Comparison of ENCODE assay signal across 29 cellular contexts in the genomic region with DNA sequence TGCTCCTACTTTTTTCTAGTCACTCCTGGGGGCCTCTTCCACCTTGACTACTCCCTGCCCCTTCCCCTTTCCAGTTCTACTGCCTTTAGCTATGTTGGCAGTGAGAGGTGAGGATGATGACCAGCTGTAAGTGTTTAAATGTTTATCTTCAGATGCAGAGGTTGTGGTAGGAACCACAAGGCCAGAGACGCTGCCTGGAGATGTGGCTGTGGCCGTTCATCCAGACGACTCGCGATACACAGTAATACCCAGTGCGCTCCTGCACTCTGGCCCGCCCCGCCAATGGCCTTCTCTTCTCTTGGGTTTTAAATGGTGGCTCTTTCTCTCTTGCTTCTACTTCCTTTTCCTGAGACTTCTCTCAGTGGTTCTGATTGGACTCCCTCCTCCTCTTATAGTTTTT. TPM values are rescaled to one million over a fixed set of nuclear protein-coding genes. Genes with fewer than 3 reads are reported as not detected.
"Had no signal": no experiment of that assay in that cellular context is flagged by ENCODE, and none has a peak within 500 bp of the region (broad histone marks: within the 10 kb centered on the region; RNA-seq: fewer than 3 reads in every experiment).

No MANE protein-coding gene starts in this region.

- H3K27ac ChIP-seq: breast epithelium, heart left ventricle, ovary, right lobe of liver, thoracic aorta, upper lobe of left lung, vagina had no signal

- H3K36me3 ChIP-seq: ovary had no signal

- H3K4me3 ChIP-seq: breast epithelium, heart left ventricle, ovary, right lobe of liver, thoracic aorta, upper lobe of left lung, vagina had no signal

- H3K27me3 ChIP-seq: breast epithelium, heart left ventricle, ovary, right lobe of liver, upper lobe of left lung, vagina had no signal

- DNase-seq: activated CD4-positive, alpha-beta T cell treated with anti-CD3 and anti-CD28 coated beads for 1 hour; activated CD4-positive, alpha-beta T cell treated with anti-CD3 and anti-CD28 coated beads, Interleukin-2, amount 10 ng/mL, durations not matched to agents 7 days and 5 days; activated CD8-positive, alpha-beta memory T cell treated with anti-CD3 and anti-CD28 coated beads, Interleukin-2, amount 10 ng/mL, durations not matched to agents 7 days and 5 days; activated CD8-positive, alpha-beta T cell treated with anti-CD3 and anti-CD28 coated beads, Interleukin-2, amount 10 ng/mL, durations not matched to agents 7 days and 5 days; activated naive CD4-positive, alpha-beta T cell; activated T-cell treated with anti-CD3 and anti-CD28 coated beads for 4 hours; activated T-cell treated with anti-CD3 and anti-CD28 coated beads, Interleukin-2, amount 50 U/mL, for 72 hours; central memory CD4-positive, alpha-beta T cell; foreskin fibroblast; heart left ventricle; hypothalamus; immature natural killer cell; kidney; midbrain; naive thymus-derived CD4-positive, alpha-beta T cell; ovary; stimulated activated CD4-positive, alpha-beta T cell treated with anti-CD3 and anti-CD28 coated beads, Interleukin-2, amount 100 ng/mL, for 48 hours; stimulated activated naive CD8-positive, alpha-beta T cell treated with anti-CD3 and anti-CD28 coated beads, Interleukin-15, Interleukin-2, amounts not matched to agents 100 U/mL and 50 U/mL, for 24 hours; T-cell; upper lobe of left lung had no signal

- H3K9me3 ChIP-seq: breast epithelium, heart left ventricle, ovary, right lobe of liver, thoracic aorta, upper lobe of left lung, vagina had no signal

RNA-seq across cellular contexts. Expression of gene SFTA2, which starts 13.3 kb away (rescaled TPM):
- total RNA-seq: activated CD4-positive, alpha-beta T cell treated with anti-CD3 and anti-CD28 coated beads, Interleukin-2, amount 10 ng/mL, durations not matched to agents 7 days and 5 days; activated CD8-positive, alpha-beta memory T cell treated with anti-CD3 and anti-CD28 coated beads, Interleukin-2, amount 10 ng/mL, durations not matched to agents 7 days and 5 days; activated CD8-positive, alpha-beta T cell treated with anti-CD3 and anti-CD28 coated beads, Interleukin-2, amount 10 ng/mL, durations not matched to agents 7 days and 5 days; activated naive CD4-positive, alpha-beta T cell treated with anti-CD3 and anti-CD28 coated beads, Interleukin-2, amount 50 U/mL, for 72 hours; breast epithelium; endothelial cell of umbilical vein; heart left ventricle; naive thymus-derived CD4-positive, alpha-beta T cell; renal cortical epithelial cell; right lobe of liver; skeletal muscle tissue; thoracic aorta; vagina had no signal

RNA-seq across cellular contexts. Expression of gene MUCL3, which starts 22.1 kb away (rescaled TPM):
- total RNA-seq: activated CD4-positive, alpha-beta T cell treated with anti-CD3 and anti-CD28 coated beads, Interleukin-2, amount 10 ng/mL, durations not matched to agents 7 days and 5 days; activated CD8-positive, alpha-beta memory T cell treated with anti-CD3 and anti-CD28 coated beads, Interleukin-2, amount 10 ng/mL, durations not matched to agents 7 days and 5 days; activated CD8-positive, alpha-beta T cell treated with anti-CD3 and anti-CD28 coated beads, Interleukin-2, amount 10 ng/mL, durations not matched to agents 7 days and 5 days; activated naive CD4-positive, alpha-beta T cell treated with anti-CD3 and anti-CD28 coated beads, Interleukin-2, amount 50 U/mL, for 72 hours; breast epithelium; endothelial cell of umbilical vein; lower leg skin; naive thymus-derived CD4-positive, alpha-beta T cell; renal cortical epithelial cell; right lobe of liver; skeletal muscle tissue had no signal
